ENCODE assay signal across 10 cellular contexts in the genomic region with DNA sequence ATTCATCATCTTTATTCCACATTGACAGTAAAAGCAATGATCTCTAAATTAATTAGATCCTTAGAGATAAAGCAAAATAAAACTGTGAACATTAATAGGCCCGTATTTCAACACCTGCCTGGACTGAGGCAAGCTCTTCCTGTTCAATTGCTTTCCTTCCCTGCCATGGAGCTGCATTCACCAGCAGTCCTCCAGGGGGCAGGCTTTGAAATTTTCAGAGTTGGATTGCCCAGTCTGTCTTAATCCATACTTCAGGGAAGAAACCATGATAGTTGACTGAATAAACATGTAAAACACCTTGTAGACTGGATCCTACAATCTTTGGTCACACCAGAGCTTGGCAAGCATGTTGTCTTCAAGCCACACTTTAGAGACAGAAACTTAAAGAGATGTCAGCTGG.
DNase-seq lines count a peak whose midpoint lies in the region; ATAC-seq and TF ChIP-seq lines count a peak whose summit lies in the region.
"Had no signal": no experiment of that assay in that cellular context is flagged by ENCODE, and none has a peak within 500 bp of the region (broad histone marks: within the 10 kb centered on the region; RNA-seq: fewer than 3 reads in every experiment).

No MANE protein-coding gene starts in this region.

- WGBS in liver: 68% methylated on average over 1 of the region's 1 CpG

- TF ChIP-seq POLR2A in vagina (IDR thresholded peaks at IDR 0.05): no peak

- no peak overlapping the region for H3K9ac ChIP-seq in liver (ENCODE audit: low read depth in 1 of 2, low read length in 2 of 2)

- intact Hi-C loops in vagina (cut with DNase I): no loop called here

- H3K27ac ChIP-seq in liver (ENCODE audit: low read depth in 1 of 2, low read length in 2 of 2) (no peak overlapping the region), vagina (no peak overlapping the region)
- H3K27ac ChIP-seq: heart left ventricle had no signal

- H3K27me3 ChIP-seq in liver (ENCODE audit: control insufficient read depth in 4 of 4, insufficient read depth in 4 of 4, low read length in 3 of 4) (no peaks in the 10 kb centered on the region), vagina (no peaks in the 10 kb centered on the region)
- H3K27me3 ChIP-seq: heart left ventricle had no signal

- peak; percentile 61 for TF ChIP-seq CTCF in HFF-Myc (IDR thresholded peaks at IDR 0.05; ENCODE audit: low read depth, low read length, missing control alignments)
- TF ChIP-seq CTCF in liver (IDR thresholded peaks at IDR 0.05; ENCODE audit: low read depth, low read length, missing input control): peak; percentile 24
- TF ChIP-seq CTCF in vagina (IDR thresholded peaks at IDR 0.05): no peak

- H3K36me3 ChIP-seq in liver (ENCODE audit: control insufficient read depth in 4 of 4, insufficient read depth in 3 of 4, low read depth in 1 of 4, low read length in 3 of 4) (no peaks in the 10 kb centered on the region), vagina (no peaks in the 10 kb centered on the region)
- H3K36me3 ChIP-seq: heart left ventricle had no signal

- H3K4me3 ChIP-seq in HFF-Myc (replicated peaks; ENCODE audit: low read depth, low read length) (no peak overlapping the region), liver (ENCODE audit: low read depth in 1 of 3, low read length in 3 of 3) (no peak overlapping the region), vagina (no peak overlapping the region)
- H3K4me3 ChIP-seq: heart left ventricle had no signal

- H3K9me3 ChIP-seq in liver (ENCODE audit: control insufficient read depth in 4 of 4, low read length in 3 of 4) (no peaks in the 10 kb centered on the region), vagina (no peaks in the 10 kb centered on the region)
- H3K9me3 ChIP-seq: heart left ventricle had no signal

- ATAC-seq in HG02840 (IDR thresholded peaks at IDR 0.05; ENCODE audit: low FRiP score, unreplicated experiment): no peak
- ATAC-seq in GM21619 (IDR thresholded peaks at IDR 0.05; ENCODE audit: unreplicated experiment): no peak
- ATAC-seq: heart left ventricle had no signal

- H3K4me1 ChIP-seq in liver (ENCODE audit: control insufficient read depth in 4 of 4, insufficient read depth in 4 of 4, low read length in 3 of 4): no peaks in the 10 kb centered on the region
- no peaks in the 10 kb centered on the region for H3K4me1 ChIP-seq in vagina
- H3K4me1 ChIP-seq: heart left ventricle had no signal

- TF ChIP-seq RAD21 in liver (IDR thresholded peaks at IDR 0.05): peak; percentile 17 to 54

- DNase-seq in GM03348 (ENCODE audit: low spot score): peak; percentile 15
- no peak for DNase-seq in HFF-Myc (ENCODE audit: extremely low read depth, low read depth)
- peak; percentile 15 for DNase-seq in UCSD-AML1 (lab: John Stamatoyannopoulos, UW; ENCODE audit: unreplicated experiment)
- DNase-seq in vagina (ENCODE audit: extremely low spot score in 2 of 2): no peak
- DNase-seq in NCI-H146 treated with DMSO at 0.1 percent for 48 hours (lab: John Stamatoyannopoulos, UW; ENCODE audit: unreplicated experiment): no peak
- DNase-seq: activated CD4-positive, alpha-beta T cell treated with anti-CD3 and anti-CD28 coated beads for 1 hour; heart left ventricle had no signal

TF ChIP-seq in liver, 16 proteins besides CTCF, POLR2A, EP300 and RAD21:
- TF ChIP-seq FOXA1 (IDR thresholded peaks at IDR 0.05) (no peak), HNF4G (IDR thresholded peaks at IDR 0.05) (no peak), EGR1 (IDR thresholded peaks at IDR 0.05; ENCODE audit: low read depth in 2 of 2) (no peak), FOXA2 (IDR thresholded peaks at IDR 0.05) (no peak), HNF4A (conservative IDR thresholded peaks at IDR 0.05) (no peak), SP1 (IDR thresholded peaks at IDR 0.05) (no peak), NR2F2 (IDR thresholded peaks at IDR 0.05) (no peak), TAF1 (conservative IDR thresholded peaks at IDR 0.05) (no peak), GABPA (IDR thresholded peaks at IDR 0.05 in 1 of 2, conservative IDR thresholded peaks at IDR 0.05 in 1 of 2) (no peak), JUND (IDR thresholded peaks at IDR 0.05) (no peak), RXRA (IDR thresholded peaks at IDR 0.05) (no peak)
- TF ChIP-seq, protein P1, sequence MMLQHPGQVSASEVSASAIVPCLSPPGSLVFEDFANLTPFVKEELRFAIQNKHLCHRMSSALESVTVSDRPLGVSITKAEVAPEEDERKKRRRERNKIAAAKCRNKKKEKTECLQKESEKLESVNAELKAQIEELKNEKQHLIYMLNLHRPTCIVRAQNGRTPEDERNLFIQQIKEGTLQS (IDR thresholded peaks at IDR 0.05): no peak
- TF ChIP-seq, protein P2, sequence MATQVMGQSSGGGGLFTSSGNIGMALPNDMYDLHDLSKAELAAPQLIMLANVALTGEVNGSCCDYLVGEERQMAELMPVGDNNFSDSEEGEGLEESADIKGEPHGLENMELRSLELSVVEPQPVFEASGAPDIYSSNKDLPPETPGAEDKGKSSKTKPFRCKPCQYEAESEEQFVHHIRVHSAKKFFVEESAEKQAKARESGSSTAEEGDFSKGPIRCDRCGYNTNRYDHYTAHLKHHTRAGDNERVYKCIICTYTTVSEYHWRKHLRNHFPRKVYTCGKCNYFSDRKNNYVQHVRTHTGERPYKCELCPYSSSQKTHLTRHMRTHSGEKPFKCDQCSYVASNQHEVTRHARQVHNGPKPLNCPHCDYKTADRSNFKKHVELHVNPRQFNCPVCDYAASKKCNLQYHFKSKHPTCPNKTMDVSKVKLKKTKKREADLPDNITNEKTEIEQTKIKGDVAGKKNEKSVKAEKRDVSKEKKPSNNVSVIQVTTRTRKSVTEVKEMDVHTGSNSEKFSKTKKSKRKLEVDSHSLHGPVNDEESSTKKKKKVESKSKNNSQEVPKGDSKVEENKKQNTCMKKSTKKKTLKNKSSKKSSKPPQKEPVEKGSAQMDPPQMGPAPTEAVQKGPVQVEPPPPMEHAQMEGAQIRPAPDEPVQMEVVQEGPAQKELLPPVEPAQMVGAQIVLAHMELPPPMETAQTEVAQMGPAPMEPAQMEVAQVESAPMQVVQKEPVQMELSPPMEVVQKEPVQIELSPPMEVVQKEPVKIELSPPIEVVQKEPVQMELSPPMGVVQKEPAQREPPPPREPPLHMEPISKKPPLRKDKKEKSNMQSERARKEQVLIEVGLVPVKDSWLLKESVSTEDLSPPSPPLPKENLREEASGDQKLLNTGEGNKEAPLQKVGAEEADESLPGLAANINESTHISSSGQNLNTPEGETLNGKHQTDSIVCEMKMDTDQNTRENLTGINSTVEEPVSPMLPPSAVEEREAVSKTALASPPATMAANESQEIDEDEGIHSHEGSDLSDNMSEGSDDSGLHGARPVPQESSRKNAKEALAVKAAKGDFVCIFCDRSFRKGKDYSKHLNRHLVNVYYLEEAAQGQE (IDR thresholded peaks at IDR 0.05): no peak
- TF ChIP-seq, protein P3, sequence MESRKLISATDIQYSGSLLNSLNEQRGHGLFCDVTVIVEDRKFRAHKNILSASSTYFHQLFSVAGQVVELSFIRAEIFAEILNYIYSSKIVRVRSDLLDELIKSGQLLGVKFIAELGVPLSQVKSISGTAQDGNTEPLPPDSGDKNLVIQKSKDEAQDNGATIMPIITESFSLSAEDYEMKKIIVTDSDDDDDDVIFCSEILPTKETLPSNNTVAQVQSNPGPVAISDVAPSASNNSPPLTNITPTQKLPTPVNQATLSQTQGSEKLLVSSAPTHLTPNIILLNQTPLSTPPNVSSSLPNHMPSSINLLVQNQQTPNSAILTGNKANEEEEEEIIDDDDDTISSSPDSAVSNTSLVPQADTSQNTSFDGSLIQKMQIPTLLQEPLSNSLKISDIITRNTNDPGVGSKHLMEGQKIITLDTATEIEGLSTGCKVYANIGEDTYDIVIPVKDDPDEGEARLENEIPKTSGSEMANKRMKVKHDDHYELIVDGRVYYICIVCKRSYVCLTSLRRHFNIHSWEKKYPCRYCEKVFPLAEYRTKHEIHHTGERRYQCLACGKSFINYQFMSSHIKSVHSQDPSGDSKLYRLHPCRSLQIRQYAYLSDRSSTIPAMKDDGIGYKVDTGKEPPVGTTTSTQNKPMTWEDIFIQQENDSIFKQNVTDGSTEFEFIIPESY (IDR thresholded peaks at IDR 0.05): no peak

Comparison
In these comparisons a context has a peak if more than half of its experiments do, and no peak if none do; other contexts are left out.
1. DNase-seq: peak in GM03348 (single experiment) and UCSD-AML1 (single experiment); none in HFF-Myc (single experiment), vagina (0 of 2) and NCI-H146 treated with DMSO at 0.1 percent for 48 hours (single experiment).
2. CTCF ChIP-seq: peak in HFF-Myc (single experiment) and liver (single experiment); none in vagina (0 of 3).